Comparison of ENCODE assay signal across 12 cellular contexts in genomic region chr15:70281811-70282307, GRCh38.
DNase-seq lines count a peak whose midpoint lies in the region; ATAC-seq and TF ChIP-seq lines count a peak whose summit lies in the region.
"Had no signal": no experiment of that assay in that cellular context is flagged by ENCODE, and none has a peak within 500 bp of the region (broad histone marks: within the 10 kb centered on the region; RNA-seq: fewer than 3 reads in every experiment).

No MANE protein-coding gene starts in this region.

- no peaks in the 10 kb centered on the region for H3K4me1 ChIP-seq in smooth muscle cell (ENCODE audit: low read depth)

- H3K27ac ChIP-seq in smooth muscle cell (ENCODE audit: low read depth) (peak overlapping the region; percentile 25), dorsolateral prefrontal cortex (no peak overlapping the region)

- H3K27me3 ChIP-seq in smooth muscle cell (ENCODE audit: low read depth) (no peaks in the 10 kb centered on the region), dorsolateral prefrontal cortex (peaks cover 0 to 8% (median 0%) of the 10 kb centered on the region in 45 donors)

- no peak overlapping the region for H2AFZ ChIP-seq in smooth muscle cell (ENCODE audit: low read depth)

- H3K79me2 ChIP-seq in smooth muscle cell (ENCODE audit: low read depth) = no peaks in the 10 kb centered on the region

- peaks cover 8% of the 10 kb centered on the region for H3K4me1 Mint-ChIP-seq in activated T-cell treated with anti-CD3 and anti-CD28 coated beads, Interleukin-2, amount 50 U/mL, for 4 hours (ENCODE audit: low read depth)
- H3K4me1 Mint-ChIP-seq in osteocyte (ENCODE audit: unreplicated experiment) = no peaks in the 10 kb centered on the region

- no peak overlapping the region for H3K4me3 Mint-ChIP-seq in activated T-cell treated with anti-CD3 and anti-CD28 coated beads, Interleukin-2, amount 50 U/mL, for 4 hours
- no peak overlapping the region for H3K4me3 Mint-ChIP-seq in osteocyte (ENCODE audit: unreplicated experiment)

- no peaks in the 10 kb centered on the region for H3K36me3 Mint-ChIP-seq in activated T-cell treated with anti-CD3 and anti-CD28 coated beads, Interleukin-2, amount 50 U/mL, for 4 hours (ENCODE audit: insufficient read depth)
- H3K36me3 Mint-ChIP-seq in osteocyte (ENCODE audit: unreplicated experiment) = no peaks in the 10 kb centered on the region

- no peak overlapping the region for H3K9ac ChIP-seq in smooth muscle cell (ENCODE audit: low read depth)

- no peaks in the 10 kb centered on the region for H3F3A ChIP-seq in smooth muscle cell (ENCODE audit: low read depth)

- H3K4me3 ChIP-seq in smooth muscle cell = no peak overlapping the region
- no peak overlapping the region for H3K4me3 ChIP-seq in dorsolateral prefrontal cortex

- H3K9me3 ChIP-seq in smooth muscle cell (replicated peaks; ENCODE audit: low read depth) = no peaks in the 10 kb centered on the region

- DNase-seq in activated T-cell treated with anti-CD3 and anti-CD28 coated beads, Interleukin-2, amount 50 U/mL, for 4 hours = no peak
- DNase-seq in activated T-cell treated with anti-CD3 and anti-CD28 coated beads for 4 hours = no peak
- peak; percentile 46 for DNase-seq in M059J (ENCODE audit: low read depth)
- peak; percentile 17 for DNase-seq in dedifferentiated amniotic fluid mesenchymal stem cell (ENCODE audit: extremely low spot score)
- DNase-seq in smooth muscle cell (lab: John Stamatoyannopoulos, UW; ENCODE audit: unreplicated experiment) = no peak
- no peak for DNase-seq in NOMO-1 (lab: John Stamatoyannopoulos, UW; ENCODE audit: unreplicated experiment in 2 of 2)
- DNase-seq in osteocyte (ENCODE audit: extremely low spot score, unreplicated experiment) = no peak
- no peak for DNase-seq in dorsolateral prefrontal cortex
- DNase-seq: amniotic stem cell; NCI-H146; stimulated activated CD4-positive, alpha-beta T cell treated with anti-CD3 and anti-CD28 coated beads, Interleukin-4, amount 100 ng/mL, for 24 hours; T1000 had no signal

- H3K27me3 Mint-ChIP-seq in activated T-cell treated with anti-CD3 and anti-CD28 coated beads, Interleukin-2, amount 50 U/mL, for 4 hours (ENCODE audit: low read depth) = no peaks in the 10 kb centered on the region
- peaks cover 57% of the 10 kb centered on the region for H3K27me3 Mint-ChIP-seq in osteocyte (ENCODE audit: unreplicated experiment)

- intact Hi-C loops in dorsolateral prefrontal cortex (cut with DNase I) = no loop called here

- H3K27ac Mint-ChIP-seq in osteocyte (ENCODE audit: unreplicated experiment) = no peak overlapping the region

- no peak for TF ChIP-seq CTCF in smooth muscle cell (IDR thresholded peaks at IDR 0.05; ENCODE audit: borderline replicate concordance, insufficient read depth, poor library complexity, severe bottlenecking)
- TF ChIP-seq CTCF in osteocyte (IDR thresholded peaks at IDR 0.05) = no peak
- no peak for TF ChIP-seq CTCF in dorsolateral prefrontal cortex (IDR thresholded peaks at IDR 0.05 in 54 of 56, conservative IDR thresholded peaks at IDR 0.05 in 2 of 56; ENCODE audit: low read depth in 1 of 56, partially characterized antibody in 56 of 56)

- 27% methylated on average over 4 of the region's 4 CpGs for WGBS in smooth muscle cell (ENCODE audit: low lambda C conversion rate)

- ATAC-seq in activated T-cell treated with anti-CD3 and anti-CD28 coated beads, Interleukin-2, amount 50 U/mL, for 4 hours = peak; percentile 87 to 88

- H3K4me2 ChIP-seq in smooth muscle cell = no peak overlapping the region

- H4K20me1 ChIP-seq in smooth muscle cell (ENCODE audit: low read depth) = no peaks in the 10 kb centered on the region

- no peaks in the 10 kb centered on the region for H3K36me3 ChIP-seq in smooth muscle cell (ENCODE audit: low read depth)

- no peaks in the 10 kb centered on the region for H3K9me3 Mint-ChIP-seq in activated T-cell treated with anti-CD3 and anti-CD28 coated beads, Interleukin-2, amount 50 U/mL, for 4 hours
- H3K9me3 Mint-ChIP-seq in osteocyte (ENCODE audit: unreplicated experiment) = no peaks in the 10 kb centered on the region

Comparison
In these comparisons a context has a peak if more than half of its experiments do, and no peak if none do; other contexts are left out.
1. DNase-seq: peak in M059J (single experiment) and dedifferentiated amniotic fluid mesenchymal stem cell (single experiment); none in activated T-cell treated with anti-CD3 and anti-CD28 coated beads, Interleukin-2, amount 50 U/mL, for 4 hours (single experiment), activated T-cell treated with anti-CD3 and anti-CD28 coated beads for 4 hours (single experiment), smooth muscle cell (single experiment), NOMO-1 (0 of 2), osteocyte (single experiment) and dorsolateral prefrontal cortex (0 of 10).